Comparison of ENCODE assay signal across 15 cellular contexts in the genomic region with DNA sequence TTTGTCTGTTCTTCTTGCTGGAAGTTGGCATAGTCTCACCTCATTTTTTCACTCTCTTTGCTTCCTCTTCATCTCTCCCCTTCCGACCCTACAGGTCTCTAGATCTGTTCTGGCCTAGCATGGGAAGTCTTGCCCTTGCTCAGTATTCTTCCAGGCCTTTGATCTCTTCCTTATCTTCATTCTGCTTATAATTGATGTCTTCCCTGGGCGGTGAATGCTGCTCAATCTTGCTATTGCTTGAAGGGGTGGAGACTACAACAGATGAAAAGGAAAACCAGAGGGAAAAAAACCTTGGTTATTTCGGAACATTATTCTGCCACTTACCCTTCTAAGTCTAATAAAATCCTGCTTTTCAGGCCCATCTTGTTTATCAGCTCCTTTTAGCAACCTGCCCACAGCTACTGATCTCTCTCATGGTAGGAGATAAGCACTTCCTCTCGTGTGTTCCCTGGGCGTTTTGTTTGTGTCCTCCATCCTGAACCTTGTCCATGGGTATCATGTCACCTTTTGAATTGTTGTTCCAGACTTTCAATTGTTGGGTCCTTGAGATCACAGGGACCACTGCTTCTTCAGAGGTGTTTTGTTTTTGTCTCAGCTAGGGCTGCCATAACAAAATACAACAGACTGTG.
A peak's percentile ranks its signal among the peaks of the same experiment; 100 is the strongest.
DNase-seq lines count a peak whose midpoint lies in the region; ATAC-seq and TF ChIP-seq lines count a peak whose summit lies in the region.
"Had no signal": no experiment of that assay in that cellular context is flagged by ENCODE, and none has a peak within 500 bp of the region (broad histone marks: within the 10 kb centered on the region; RNA-seq: fewer than 3 reads in every experiment).

No MANE protein-coding gene starts in this region.

- H4K8ac ChIP-seq in mesenchymal stem cell (ENCODE audit: low read length) = no peak overlapping the region

- H3K9me3 Mint-ChIP-seq in nephron progenitor cell = peaks cover 23% of the 10 kb centered on the region

- CTCF ChIA-PET in HEK293T (lab: Yijun Ruan, JAX) = no interaction called here

- no peak overlapping the region for H3K4me2 ChIP-seq in mesenchymal stem cell (ENCODE audit: low read length, poor library complexity, severe bottlenecking)
- H3K4me2 ChIP-seq: BLaER1 treated with 17β-estradiol and CSF1 and Interleukin-3, amounts not matched to agents 10 nM and 100 nM had no signal

- H3K4me3 ChIP-seq in cardiac muscle cell (no peak overlapping the region), right cardiac atrium (ENCODE audit: low read length) (no peak overlapping the region), adrenal gland (no peak overlapping the region), mesenchymal stem cell (ENCODE audit: insufficient read depth in 1 of 2, low read depth in 1 of 2, low read length in 2 of 2) (no peak overlapping the region)
- H3K4me3 ChIP-seq: BLaER1 treated with 17β-estradiol and CSF1 and Interleukin-3, amounts not matched to agents 10 nM and 100 nM had no signal

- no peak overlapping the region for H3K9ac ChIP-seq in mesenchymal stem cell (ENCODE audit: low read length)
- H3K9ac ChIP-seq: BLaER1 treated with 17β-estradiol and CSF1 and Interleukin-3, amounts not matched to agents 10 nM and 100 nM had no signal

- no peak overlapping the region for H2AFZ ChIP-seq in mesenchymal stem cell (ENCODE audit: low read depth, low read length)

- no peaks in the 10 kb centered on the region for H3K27me3 ChIP-seq in cardiac muscle cell
- H3K27me3 ChIP-seq in right cardiac atrium (ENCODE audit: control insufficient read depth, insufficient read depth) = no peaks in the 10 kb centered on the region
- no peaks in the 10 kb centered on the region for H3K27me3 ChIP-seq in adrenal gland
- no peaks in the 10 kb centered on the region for H3K27me3 ChIP-seq in mesenchymal stem cell (ENCODE audit: control insufficient read depth in 1 of 2, insufficient read depth in 1 of 2, low read length in 2 of 2)
- H3K27me3 ChIP-seq: BLaER1 treated with 17β-estradiol and CSF1 and Interleukin-3, amounts not matched to agents 10 nM and 100 nM had no signal

- H3K27ac ChIP-seq in cardiac muscle cell (peak overlapping the region; percentile 80), right cardiac atrium (ENCODE audit: low read length) (no peak overlapping the region), adrenal gland (peak overlapping the region; percentile 72 to 84 (median 80)), mesenchymal stem cell (ENCODE audit: low read length, poor library complexity, severe bottlenecking) (no peak overlapping the region)
- H3K27ac ChIP-seq: BLaER1 treated with 17β-estradiol and CSF1 and Interleukin-3, amounts not matched to agents 10 nM and 100 nM had no signal

- H3K18ac ChIP-seq in mesenchymal stem cell (ENCODE audit: low read depth in 1 of 2, low read length in 2 of 2) = no peak overlapping the region

- intact Hi-C loops in right cardiac atrium (cut with DNase I) = loop anchor here (5.0 to 10.0 kb wide), 5 partner anchors 161 to 483 kb away; partner anchors contain the start of gene ARRDC3 (in 3 of the 4)
- intact Hi-C loops in adrenal gland (cut with DNase I) = loop anchor here in 1 of 2 donors (10.0 kb wide), 2 partner anchors 101 to 161 kb away; no protein-coding TSS in a partner anchor

- H3K36me3 ChIP-seq in cardiac muscle cell = no peaks in the 10 kb centered on the region
- H3K36me3 ChIP-seq in adrenal gland (replicated peaks in 1 of 2) = no peaks in the 10 kb centered on the region
- no peaks in the 10 kb centered on the region for H3K36me3 ChIP-seq in mesenchymal stem cell (ENCODE audit: control insufficient read depth in 1 of 2, insufficient read depth in 2 of 2, low read depth in 1 of 2, low read length in 2 of 2)
- H3K36me3 ChIP-seq: BLaER1 treated with 17β-estradiol and CSF1 and Interleukin-3, amounts not matched to agents 10 nM and 100 nM had no signal

- H3K4me1 Mint-ChIP-seq in nephron progenitor cell = peaks cover 53% of the 10 kb centered on the region

- peaks cover 51% of the 10 kb centered on the region for H3K36me3 Mint-ChIP-seq in nephron progenitor cell (ENCODE audit: low read depth)

- H2BK12ac ChIP-seq in mesenchymal stem cell (ENCODE audit: low read length in 2 of 2) = peak overlapping the region in 1 of 2 experiments; percentile 31

- no peaks in the 10 kb centered on the region for H3K27me3 Mint-ChIP-seq in nephron progenitor cell (ENCODE audit: low read depth, poor library complexity)

- H2BK5ac ChIP-seq in mesenchymal stem cell (ENCODE audit: low read depth, low read length, poor library complexity, severe bottlenecking) = no peak overlapping the region

- H2AK5ac ChIP-seq in mesenchymal stem cell (ENCODE audit: low read length, severe bottlenecking) = no peak overlapping the region

- H3K79me1 ChIP-seq in mesenchymal stem cell (replicated peaks; ENCODE audit: low read length, poor library complexity, severe bottlenecking) = no peaks in the 10 kb centered on the region

- no peak overlapping the region for H3K14ac ChIP-seq in mesenchymal stem cell (ENCODE audit: low read length in 2 of 2)

- POLR2A ChIA-PET in HEK293T (lab: Yijun Ruan, JAX) = no interaction called here

- H2BK120ac ChIP-seq in mesenchymal stem cell (ENCODE audit: low read depth, low read length) = no peak overlapping the region

- H3K4me1 ChIP-seq in cardiac muscle cell (ENCODE audit: low read depth) (peaks cover 37% of the 10 kb centered on the region), right cardiac atrium (ENCODE audit: control insufficient read depth, insufficient read depth, low read length) (no peaks in the 10 kb centered on the region), adrenal gland (replicated peaks in 1 of 2) (peaks cover 22 to 39% of the 10 kb centered on the region in 2 donors), mesenchymal stem cell (ENCODE audit: control insufficient read depth, insufficient read depth, low read depth, low read length) (no peaks in the 10 kb centered on the region)
- H3K4me1 ChIP-seq: BLaER1 treated with 17β-estradiol and CSF1 and Interleukin-3, amounts not matched to agents 10 nM and 100 nM had no signal

- TF ChIP-seq CTCF in cardiac muscle cell (IDR thresholded peaks at IDR 0.05; ENCODE audit: low read depth, low read length) (no peak), adrenal gland (IDR thresholded peaks at IDR 0.05) (no peak), nephron progenitor cell (IDR thresholded peaks at IDR 0.05) (no peak)

- H3K27ac Mint-ChIP-seq in nephron progenitor cell = peak overlapping the region; percentile 73

- H4K91ac ChIP-seq in mesenchymal stem cell (ENCODE audit: low read length) = no peak overlapping the region

- no peak for ATAC-seq in right cardiac atrium
- ATAC-seq in GM18520 (IDR thresholded peaks at IDR 0.05; ENCODE audit: unreplicated experiment) = no peak

- no peak for DNase-seq in cardiac muscle cell (ENCODE audit: low read depth in 1 of 2, low spot score in 1 of 2)
- DNase-seq in right cardiac atrium = no peak
- DNase-seq in adrenal gland = peak; percentile 42 to 73 (median 66)
- no peak for DNase-seq in nephron progenitor cell
- no peak for DNase-seq in NCI-H2196 treated with DMSO at 0.1 percent for 48 hours (lab: John Stamatoyannopoulos, UW; ENCODE audit: unreplicated experiment)
- no peak for DNase-seq in HEK293T (ENCODE audit: extremely low spot score)
- DNase-seq in mesenchymal stem cell = no peak
- DNase-seq: Karpas-422, MM.1S, NCI-H1092 treated with DMSO at 0.1 percent for 48 hours, NCI-H2227 treated with DMSO at 0.1 percent for 48 hours, NCI-H524 treated with DMSO at 0.1 percent for 48 hours, SHP77 had no signal

- no peak overlapping the region for H3K4me3 Mint-ChIP-seq in nephron progenitor cell

- no peak overlapping the region for H3K23ac ChIP-seq in mesenchymal stem cell (ENCODE audit: low read length in 2 of 2)

- 85% methylated on average over 5 of the region's 5 CpGs for WGBS in right cardiac atrium
- 33 to 54% (median 39%) methylated on average over 5 of the region's 5 CpGs for WGBS in adrenal gland, 4 donors
- WGBS in mesenchymal stem cell = 81% methylated on average over 5 of the region's 5 CpGs

- no peak overlapping the region for H3K4ac ChIP-seq in mesenchymal stem cell (ENCODE audit: low read depth in 1 of 2, low read length in 2 of 2)

- H3K9me3 ChIP-seq in cardiac muscle cell (ENCODE audit: low read depth) (no peaks in the 10 kb centered on the region), right cardiac atrium (ENCODE audit: control insufficient read depth, low read length) (no peaks in the 10 kb centered on the region), adrenal gland (replicated peaks in 1 of 3) (no peaks in the 10 kb centered on the region), mesenchymal stem cell (ENCODE audit: control insufficient read depth, low read length) (no peaks in the 10 kb centered on the region)

- H2BK15ac ChIP-seq in mesenchymal stem cell (ENCODE audit: low read depth, poor library complexity, severe bottlenecking) = no peak overlapping the region

- peak in 1 of 2 donors; percentile 22 for TF ChIP-seq POLR2A in adrenal gland (IDR thresholded peaks at IDR 0.05)

TF ChIP-seq in HEK293T, 16 proteins besides CTCF, POLR2A, EP300 and RAD21:
- TF ChIP-seq SP1 (IDR thresholded peaks at IDR 0.05) = no peak
- no peak for TF ChIP-seq TARDBP (IDR thresholded peaks at IDR 0.05)
- TF ChIP-seq ZNF384 (IDR thresholded peaks at IDR 0.05) = no peak
- TF ChIP-seq HDGF (IDR thresholded peaks at IDR 0.05; ENCODE audit: borderline replicate concordance) = no peak
- TF ChIP-seq L3MBTL2 (conservative IDR thresholded peaks at IDR 0.05) = no peak
- TF ChIP-seq FOXK2 (IDR thresholded peaks at IDR 0.05) = no peak
- no peak for TF ChIP-seq PKNOX1 (IDR thresholded peaks at IDR 0.05)
- no peak for TF ChIP-seq ARNT (IDR thresholded peaks at IDR 0.05)
- no peak for TF ChIP-seq ELF4 (IDR thresholded peaks at IDR 0.05)
- no peak for TF ChIP-seq SUZ12 (IDR thresholded peaks at IDR 0.05)
- no peak for TF ChIP-seq NFRKB (IDR thresholded peaks at IDR 0.05)
- no peak for TF ChIP-seq BHLHE40 (IDR thresholded peaks at IDR 0.05; ENCODE audit: borderline replicate concordance)
- no peak for TF ChIP-seq LEF1 (IDR thresholded peaks at IDR 0.05; ENCODE audit: borderline replicate concordance)
- no peak for TF ChIP-seq FOXM1 (IDR thresholded peaks at IDR 0.05; ENCODE audit: borderline replicate concordance)
- TF ChIP-seq CTBP1 (IDR thresholded peaks at IDR 0.05; ENCODE audit: borderline replicate concordance) = no peak
- TF ChIP-seq FOXA1 (IDR thresholded peaks at IDR 0.05) = no peak

Comparison
In these comparisons a context has a peak if more than half of its experiments do, and no peak if none do; other contexts are left out.
1. H3K27ac ChIP-seq: peak in cardiac muscle cell (single experiment) and adrenal gland (5 of 5); none in right cardiac atrium (single experiment) and mesenchymal stem cell (single experiment).
2. DNase-seq: peak in adrenal gland (7 of 7); none in cardiac muscle cell (0 of 2), right cardiac atrium (0 of 3), nephron progenitor cell (single experiment), NCI-H2196 treated with DMSO at 0.1 percent for 48 hours (single experiment), HEK293T (single experiment) and mesenchymal stem cell (single experiment).